In the genomic region with DNA sequence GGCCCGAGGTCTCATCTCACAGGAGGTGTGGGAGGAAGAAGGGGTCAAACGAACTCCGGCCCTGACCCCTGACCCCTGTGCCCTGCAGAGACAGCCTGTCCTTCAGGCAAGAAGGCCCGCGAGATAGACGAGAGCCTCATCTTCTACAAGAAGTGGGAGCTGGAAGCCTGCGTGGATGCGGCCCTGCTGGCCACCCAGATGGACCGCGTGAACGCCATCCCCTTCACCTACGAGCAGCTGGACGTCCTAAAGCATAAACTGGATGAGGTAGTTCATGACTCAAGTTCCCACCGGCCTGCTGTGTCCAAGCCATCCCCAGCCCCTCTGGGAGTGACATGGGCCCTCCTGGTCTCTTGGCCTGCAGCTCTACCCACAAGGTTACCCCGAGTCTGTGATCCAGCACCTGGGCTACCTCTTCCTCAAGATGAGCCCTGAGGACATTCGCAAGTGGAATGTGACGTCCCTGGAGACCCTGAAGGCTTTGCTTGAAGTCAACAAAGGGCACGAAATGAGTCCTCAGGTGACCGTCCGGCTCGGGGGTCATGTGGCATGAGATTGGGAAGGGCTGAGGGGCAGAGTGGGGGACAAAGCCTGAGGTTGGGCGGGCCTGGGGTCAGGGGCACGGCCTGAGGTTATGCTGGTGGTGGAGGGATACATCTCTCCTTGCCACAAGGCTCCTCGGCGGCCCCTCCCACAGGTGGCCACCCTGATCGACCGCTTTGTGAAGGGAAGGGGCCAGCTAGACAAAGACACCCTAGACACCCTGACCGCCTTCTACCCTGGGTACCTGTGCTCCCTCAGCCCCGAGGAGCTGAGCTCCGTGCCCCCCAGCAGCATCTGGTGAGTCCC, we compare ENCODE assay signal across 36 cellular contexts. TPM values are rescaled to one million over a fixed set of nuclear protein-coding genes. Genes with fewer than 3 reads are reported as not detected.
"Had no signal": no experiment of that assay in that cellular context is flagged by ENCODE, and none has a peak within 500 bp of the region (broad histone marks: within the 10 kb centered on the region; RNA-seq: fewer than 3 reads in every experiment).

No MANE protein-coding gene starts in this region.

- H3K9me3 ChIP-seq: ascending aorta, MG63, Peyer's patch had no signal

- H3K36me3 Mint-ChIP-seq: activated naive CD4-positive, alpha-beta T cell treated with anti-CD3 and anti-CD28 coated beads, Interleukin-2, amount 50 U/mL, for 24 hours; activated naive CD8-positive, alpha-beta T cell treated with anti-CD3 and anti-CD28 coated beads, Interleukin-2, amount 10 ng/mL, durations not matched to agents 7 days and 5 days had no signal

- H3K9me3 Mint-ChIP-seq: activated CD4-positive, alpha-beta memory T cell treated with anti-CD3 and anti-CD28 coated beads, Interleukin-2, amount 10 ng/mL, durations not matched to agents 7 days and 5 days; activated naive CD4-positive, alpha-beta T cell treated with anti-CD3 and anti-CD28 coated beads, Interleukin-2, amount 50 U/mL, for 24 hours; activated naive CD8-positive, alpha-beta T cell treated with anti-CD3 and anti-CD28 coated beads, Interleukin-2, amount 10 ng/mL, durations not matched to agents 7 days and 5 days; activated T-cell treated with anti-CD3 and anti-CD28 coated beads, Interleukin-2, amount 50 U/mL, for 24 hours; activated T-helper 2 cell treated with anti-CD3 and anti-CD28 coated beads, Interferon-gamma antibody, Interleukin-2, Interleukin-4, amounts not matched to agents 10 μg/mL and 5 μg/mL and 100 μg/mL, durations not matched to agents 14 hours and 24 hours and 36 hours; central memory CD8-positive, alpha-beta T cell had no signal

- H3K27me3 Mint-ChIP-seq: activated CD4-positive, alpha-beta memory T cell treated with anti-CD3 and anti-CD28 coated beads, Interleukin-2, amount 10 ng/mL, durations not matched to agents 7 days and 5 days; activated naive CD4-positive, alpha-beta T cell treated with anti-CD3 and anti-CD28 coated beads, Interleukin-2, amount 50 U/mL, for 24 hours; activated naive CD8-positive, alpha-beta T cell treated with anti-CD3 and anti-CD28 coated beads, Interleukin-2, amount 10 ng/mL, durations not matched to agents 7 days and 5 days; activated T-cell treated with anti-CD3 and anti-CD28 coated beads, Interleukin-2, amount 50 U/mL, for 24 hours; central memory CD8-positive, alpha-beta T cell had no signal

- H3K27ac ChIP-seq: ascending aorta, cardiac muscle cell, Peyer's patch, VCaP had no signal

- H3K36me3 ChIP-seq: ascending aorta, cardiac muscle cell, MG63, Peyer's patch had no signal

- H3K4me1 ChIP-seq: ascending aorta, Peyer's patch had no signal

- H3K4me3 ChIP-seq: ascending aorta, cardiac muscle cell, MG63, Peyer's patch had no signal

- ATAC-seq: PC-3 had no signal

- H3K27me3 ChIP-seq: ascending aorta, cardiac muscle cell, MG63, Peyer's patch had no signal

- H3K4me1 Mint-ChIP-seq: activated CD4-positive, alpha-beta memory T cell treated with anti-CD3 and anti-CD28 coated beads, Interleukin-2, amount 10 ng/mL, durations not matched to agents 7 days and 5 days; activated naive CD4-positive, alpha-beta T cell treated with anti-CD3 and anti-CD28 coated beads, Interleukin-2, amount 50 U/mL, for 24 hours; activated naive CD8-positive, alpha-beta T cell treated with anti-CD3 and anti-CD28 coated beads, Interleukin-2, amount 10 ng/mL, durations not matched to agents 7 days and 5 days; central memory CD8-positive, alpha-beta T cell had no signal

- H3K4me3 Mint-ChIP-seq: activated CD4-positive, alpha-beta memory T cell treated with anti-CD3 and anti-CD28 coated beads, Interleukin-2, amount 10 ng/mL, durations not matched to agents 7 days and 5 days; activated naive CD4-positive, alpha-beta T cell treated with anti-CD3 and anti-CD28 coated beads, Interleukin-2, amount 50 U/mL, for 24 hours; activated naive CD8-positive, alpha-beta T cell treated with anti-CD3 and anti-CD28 coated beads, Interleukin-2, amount 10 ng/mL, durations not matched to agents 7 days and 5 days; activated T-cell treated with anti-CD3 and anti-CD28 coated beads, Interleukin-2, amount 50 U/mL, for 24 hours; central memory CD8-positive, alpha-beta T cell had no signal

- H3K27ac Mint-ChIP-seq: activated CD4-positive, alpha-beta memory T cell treated with anti-CD3 and anti-CD28 coated beads, Interleukin-2, amount 10 ng/mL, durations not matched to agents 7 days and 5 days; activated naive CD4-positive, alpha-beta T cell treated with anti-CD3 and anti-CD28 coated beads, Interleukin-2, amount 50 U/mL, for 24 hours; activated naive CD8-positive, alpha-beta T cell treated with anti-CD3 and anti-CD28 coated beads, Interleukin-2, amount 10 ng/mL, durations not matched to agents 7 days and 5 days; activated T-cell treated with anti-CD3 and anti-CD28 coated beads, Interleukin-2, amount 50 U/mL, for 24 hours; activated T-helper 2 cell treated with anti-CD3 and anti-CD28 coated beads, Interferon-gamma antibody, Interleukin-2, Interleukin-4, amounts not matched to agents 10 μg/mL and 5 μg/mL and 100 μg/mL, durations not matched to agents 14 hours and 24 hours and 36 hours had no signal

- DNase-seq: activated CD4-positive, alpha-beta memory T cell treated with anti-CD3 and anti-CD28 coated beads, Interleukin-2, amount 10 ng/mL, durations not matched to agents 7 days and 5 days; activated CD4-positive, alpha-beta T cell treated with anti-CD3 and anti-CD28 coated beads for 1 hour; activated CD4-positive, alpha-beta T cell treated with anti-CD3 and anti-CD28 coated beads for 48 hours; activated CD4-positive, CD25-positive, alpha-beta regulatory T cell; activated gamma-delta T cell; activated naive CD4-positive, alpha-beta T cell treated with Interleukin-2 at 50 U/mL for 16 hours; activated T-cell treated with anti-CD3 and anti-CD28 coated beads, Interleukin-2, amount 50 U/mL, for 24 hours; amygdala; Kasumi-1; MG63; NCI-H1048; NCI-H1105 treated with DMSO at 0.1 percent for 48 hours; NCI-H1436; NCI-H1694; NCI-H1930; NCI-H2171; NCI-H510A; NCI-H526; NCI-H748 treated with DMSO at 0.1 percent for 48 hours; NK-92 treated with Interleukin-12 subunit alpha and Interleukin-12 subunit beta, amount 100 ng/mL, for 24 hours; PC-3; Peyer's patch; Right ventricle myocardium superior; RPMI8226; SW 1271; T-helper 2 cell; T-helper 9 cell had no signal

RNA-seq across cellular contexts. Expression of gene MSLN, which starts 5.7 kb away (rescaled TPM):
- total RNA-seq: activated CD4-positive, alpha-beta memory T cell treated with anti-CD3 and anti-CD28 coated beads, Interleukin-2, amount 10 ng/mL, durations not matched to agents 7 days and 5 days; activated CD8-positive, alpha-beta memory T cell treated with anti-CD3 and anti-CD28 coated beads for 36 hours; activated naive CD8-positive, alpha-beta T cell treated with anti-CD3 and anti-CD28 coated beads, Interleukin-2, amount 10 ng/mL, durations not matched to agents 7 days and 5 days; activated T-helper 2 cell treated with anti-CD3 and anti-CD28 coated beads, Interferon-gamma antibody, Interleukin-2, Interleukin-4, amounts not matched to agents 10 μg/mL and 5 μg/mL and 100 μg/mL, durations not matched to agents 14 hours and 24 hours and 36 hours had no signal
- polyA plus RNA-seq: cardiac muscle cell had no signal

RNA-seq across cellular contexts. Expression of gene GNG13, which starts 34.3 kb away (rescaled TPM):
- total RNA-seq: activated CD4-positive, alpha-beta memory T cell treated with anti-CD3 and anti-CD28 coated beads, Interleukin-2, amount 10 ng/mL, durations not matched to agents 7 days and 5 days; activated CD8-positive, alpha-beta memory T cell treated with anti-CD3 and anti-CD28 coated beads for 36 hours; activated naive CD8-positive, alpha-beta T cell treated with anti-CD3 and anti-CD28 coated beads, Interleukin-2, amount 10 ng/mL, durations not matched to agents 7 days and 5 days; activated T-helper 2 cell treated with anti-CD3 and anti-CD28 coated beads, Interferon-gamma antibody, Interleukin-2, Interleukin-4, amounts not matched to agents 10 μg/mL and 5 μg/mL and 100 μg/mL, durations not matched to agents 14 hours and 24 hours and 36 hours; ascending aorta; cardiac muscle cell; PC-3; Right ventricle myocardium superior had no signal
- polyA plus RNA-seq: adipose tissue had no signal
